Comparison of ENCODE assay signal across 1 cellular context in the genomic region with DNA sequence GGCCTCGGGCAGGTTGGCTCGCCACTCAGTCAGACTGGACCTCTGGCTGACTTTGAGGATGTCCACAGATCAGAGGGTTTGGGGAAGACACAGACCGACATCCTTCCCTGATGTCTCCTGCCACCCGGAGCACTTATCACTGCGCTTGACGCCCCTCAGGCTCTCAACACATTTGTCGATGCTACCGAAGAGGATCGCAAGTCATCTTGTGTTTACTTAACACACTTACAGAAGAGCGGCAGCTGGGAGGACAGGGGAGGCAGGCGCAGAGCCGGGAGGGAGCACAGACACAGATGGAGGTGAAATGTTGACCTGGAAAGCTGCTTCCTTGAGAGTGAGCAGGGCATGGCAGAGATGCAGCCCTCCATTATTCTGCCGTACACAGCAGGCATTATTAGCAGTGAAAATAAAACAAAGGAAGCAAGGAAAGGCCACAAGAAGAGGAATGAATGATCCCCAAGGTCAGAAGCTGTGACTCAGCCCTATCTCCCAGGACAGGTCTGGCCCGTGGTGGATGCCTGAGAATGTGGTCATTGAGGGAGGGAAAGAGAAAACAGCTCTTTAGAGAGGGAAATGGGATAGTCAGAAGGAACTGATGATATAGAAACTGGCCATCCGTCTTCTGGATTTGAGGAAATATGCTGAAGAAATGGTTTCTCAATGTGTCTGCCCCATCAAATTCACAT.
TF ChIP-seq lines count a peak whose summit lies in the region.

No MANE protein-coding gene starts in this region.

TF ChIP-seq in GM23338, 12 proteins besides CTCF, POLR2A, EP300 and RAD21 (continued from another document):
- TF ChIP-seq, protein P1, sequence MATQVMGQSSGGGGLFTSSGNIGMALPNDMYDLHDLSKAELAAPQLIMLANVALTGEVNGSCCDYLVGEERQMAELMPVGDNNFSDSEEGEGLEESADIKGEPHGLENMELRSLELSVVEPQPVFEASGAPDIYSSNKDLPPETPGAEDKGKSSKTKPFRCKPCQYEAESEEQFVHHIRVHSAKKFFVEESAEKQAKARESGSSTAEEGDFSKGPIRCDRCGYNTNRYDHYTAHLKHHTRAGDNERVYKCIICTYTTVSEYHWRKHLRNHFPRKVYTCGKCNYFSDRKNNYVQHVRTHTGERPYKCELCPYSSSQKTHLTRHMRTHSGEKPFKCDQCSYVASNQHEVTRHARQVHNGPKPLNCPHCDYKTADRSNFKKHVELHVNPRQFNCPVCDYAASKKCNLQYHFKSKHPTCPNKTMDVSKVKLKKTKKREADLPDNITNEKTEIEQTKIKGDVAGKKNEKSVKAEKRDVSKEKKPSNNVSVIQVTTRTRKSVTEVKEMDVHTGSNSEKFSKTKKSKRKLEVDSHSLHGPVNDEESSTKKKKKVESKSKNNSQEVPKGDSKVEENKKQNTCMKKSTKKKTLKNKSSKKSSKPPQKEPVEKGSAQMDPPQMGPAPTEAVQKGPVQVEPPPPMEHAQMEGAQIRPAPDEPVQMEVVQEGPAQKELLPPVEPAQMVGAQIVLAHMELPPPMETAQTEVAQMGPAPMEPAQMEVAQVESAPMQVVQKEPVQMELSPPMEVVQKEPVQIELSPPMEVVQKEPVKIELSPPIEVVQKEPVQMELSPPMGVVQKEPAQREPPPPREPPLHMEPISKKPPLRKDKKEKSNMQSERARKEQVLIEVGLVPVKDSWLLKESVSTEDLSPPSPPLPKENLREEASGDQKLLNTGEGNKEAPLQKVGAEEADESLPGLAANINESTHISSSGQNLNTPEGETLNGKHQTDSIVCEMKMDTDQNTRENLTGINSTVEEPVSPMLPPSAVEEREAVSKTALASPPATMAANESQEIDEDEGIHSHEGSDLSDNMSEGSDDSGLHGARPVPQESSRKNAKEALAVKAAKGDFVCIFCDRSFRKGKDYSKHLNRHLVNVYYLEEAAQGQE (IDR thresholded peaks at IDR 0.05; ENCODE audit: unreplicated experiment) = no peak
- TF ChIP-seq JUNB (IDR thresholded peaks at IDR 0.05; ENCODE audit: unreplicated experiment) = no peak
- TF ChIP-seq ZNF114 (CRISPR knock-in tag; IDR thresholded peaks at IDR 0.05) = no peak
- no peak for TF ChIP-seq EZH2phosphoT487 (IDR thresholded peaks at IDR 0.05; ENCODE audit: unreplicated experiment)
- no peak for TF ChIP-seq ZNF331 (CRISPR knock-in tag; IDR thresholded peaks at IDR 0.05; ENCODE audit: low read depth)
- TF ChIP-seq NANOG (IDR thresholded peaks at IDR 0.05; ENCODE audit: borderline replicate concordance) = no peak
- TF ChIP-seq EZH2 (IDR thresholded peaks at IDR 0.05; ENCODE audit: low read depth, unreplicated experiment) = no peak
- TF ChIP-seq, protein P2, sequence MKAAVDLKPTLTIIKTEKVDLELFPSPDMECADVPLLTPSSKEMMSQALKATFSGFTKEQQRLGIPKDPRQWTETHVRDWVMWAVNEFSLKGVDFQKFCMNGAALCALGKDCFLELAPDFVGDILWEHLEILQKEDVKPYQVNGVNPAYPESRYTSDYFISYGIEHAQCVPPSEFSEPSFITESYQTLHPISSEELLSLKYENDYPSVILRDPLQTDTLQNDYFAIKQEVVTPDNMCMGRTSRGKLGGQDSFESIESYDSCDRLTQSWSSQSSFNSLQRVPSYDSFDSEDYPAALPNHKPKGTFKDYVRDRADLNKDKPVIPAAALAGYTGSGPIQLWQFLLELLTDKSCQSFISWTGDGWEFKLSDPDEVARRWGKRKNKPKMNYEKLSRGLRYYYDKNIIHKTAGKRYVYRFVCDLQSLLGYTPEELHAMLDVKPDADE (IDR thresholded peaks at IDR 0.05) = no peak
